9 cellular contexts compared by ENCODE assay signal in the genomic region with DNA sequence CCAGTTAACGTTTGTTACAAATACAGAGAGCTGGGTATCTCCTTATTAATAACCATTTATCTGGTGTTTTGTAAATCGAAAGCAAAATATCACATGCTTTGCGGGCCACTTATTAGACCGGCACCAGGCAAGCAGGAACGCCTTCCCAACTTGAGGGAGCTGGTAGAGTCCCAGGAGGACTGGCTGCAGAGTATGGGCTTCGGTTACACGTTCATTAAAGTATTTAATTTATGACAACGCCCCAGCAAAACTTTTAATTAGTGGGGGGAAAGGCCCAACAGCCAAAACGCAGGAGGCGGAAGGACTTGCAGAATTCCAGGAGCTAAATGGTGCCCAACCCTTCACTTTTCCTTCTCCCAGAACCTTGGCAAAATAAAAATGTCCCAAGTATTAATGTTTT. TPM values are rescaled to one million over a fixed set of nuclear protein-coding genes. Genes with fewer than 3 reads are reported as not detected.
DNase-seq lines count a peak whose midpoint lies in the region; ATAC-seq, FAIRE-seq and TF ChIP-seq lines count a peak whose summit lies in the region.
"Had no signal": no experiment of that assay in that cellular context is flagged by ENCODE, and none has a peak within 500 bp of the region (broad histone marks: within the 10 kb centered on the region; RNA-seq: fewer than 3 reads in every experiment).

No MANE protein-coding gene starts in this region.

- CTCF ChIA-PET in Caco-2 (lab: Charles Lee): no interaction called here

- intact Hi-C loops in Caco-2 (cut with micrococcal nuclease; ENCODE audit: unreplicated experiment): loop anchor here (10.0 kb wide), 1 partner anchor 162 kb away; no protein-coding TSS in a partner anchor
- intact Hi-C loops in pancreas (cut with DNase I): no loop called here

- H3K36me3 ChIP-seq in Caco-2 (ENCODE audit: control insufficient read depth, insufficient read depth, low read length) (no peaks in the 10 kb centered on the region), NT2/D1 (ENCODE audit: insufficient read depth, insufficient read length, low read length) (peaks cover 82% of the 10 kb centered on the region), pancreas (no peaks in the 10 kb centered on the region)

- no peak for DNase-seq in Caco-2
- no peak for DNase-seq in NT2/D1 (ENCODE audit: low read depth, low spot score)
- DNase-seq in epithelial cell of proximal tubule (ENCODE audit: low read depth): no peak
- DNase-seq in pancreas: no peak
- DNase-seq in NCI-H345 treated with DMSO at 0.1 percent for 48 hours (lab: John Stamatoyannopoulos, UW; ENCODE audit: unreplicated experiment): no peak
- no peak for DNase-seq in GOT3 (lab: John Stamatoyannopoulos, UW)
- DNase-seq: NCI-H446 treated with DMSO at 0.1 percent for 48 hours had no signal

- 17 to 52% methylated on average over 10 of the region's 10 CpGs for WGBS in pancreas, 2 donors

- H3K27me3 Mint-ChIP-seq in Caco-2 (ENCODE audit: insufficient read depth, unreplicated experiment): no peaks in the 10 kb centered on the region

- no peak for FAIRE-seq in pancreas (lab: Jason Lieb, UNC)

- H3K4me1 ChIP-seq in Caco-2: peaks cover 42% of the 10 kb centered on the region
- peaks cover 12% of the 10 kb centered on the region for H3K4me1 ChIP-seq in NT2/D1 (ENCODE audit: insufficient read depth, insufficient read length)
- peaks cover 24 to 53% (median 44%) of the 10 kb centered on the region in 3 donors for H3K4me1 ChIP-seq in pancreas

- H3K4me3 Mint-ChIP-seq in Caco-2 (ENCODE audit: unreplicated experiment): peak overlapping the region; percentile 82

- no peak overlapping the region for H3K27ac Mint-ChIP-seq in Caco-2 (ENCODE audit: unreplicated experiment)

- POLR2A ChIA-PET in Caco-2 (lab: Charles Lee): interaction anchor here (1.1 kb wide), 1 partner anchor 17 kb away, joined by 3 read pairs; no protein-coding TSS in a partner anchor

- TF ChIP-seq CTCF in Caco-2 (IDR thresholded peaks at IDR 0.05; ENCODE audit: insufficient read depth in 1 of 2, low read depth in 1 of 2, low read length in 1 of 2, severe bottlenecking in 1 of 2, unreplicated experiment in 1 of 2) (no peak), epithelial cell of proximal tubule (conservative IDR thresholded peaks at IDR 0.05; ENCODE audit: low read depth, low read length) (no peak), pancreas (IDR thresholded peaks at IDR 0.05) (no peak)

- no TSS peak for BruUV-seq in Caco-2 (replicated peaks; lab: Mats Ljungman, UMichigan)

- no peaks in the 10 kb centered on the region for H3K9me3 Mint-ChIP-seq in Caco-2 (ENCODE audit: unreplicated experiment)

- H3K4me3 ChIP-seq in Caco-2 (ENCODE audit: low read depth, low read length): no peak overlapping the region
- H3K4me3 ChIP-seq in NT2/D1 (ENCODE audit: insufficient read length, low read depth): peak overlapping the region; percentile 94
- peak overlapping the region; percentile 74 for H3K4me3 ChIP-seq in epithelial cell of proximal tubule (ENCODE audit: low read depth, low read length)
- H3K4me3 ChIP-seq in pancreas: peak overlapping the region in 3 of 4 donors; percentile 18 to 95 (median 90)

- peaks cover 18% of the 10 kb centered on the region for H3K4me1 Mint-ChIP-seq in Caco-2 (ENCODE audit: low read depth, unreplicated experiment)

- ATAC-seq in pancreas: no peak
- no peak for ATAC-seq in GM21528 (IDR thresholded peaks at IDR 0.05; ENCODE audit: low FRiP score, unreplicated experiment)
- no peak for ATAC-seq in GM21786 (IDR thresholded peaks at IDR 0.05; ENCODE audit: unreplicated experiment)

- no peaks in the 10 kb centered on the region for H3K27me3 ChIP-seq in Caco-2 (replicated peaks; ENCODE audit: control insufficient read depth, insufficient read depth, low read length)
- H3K27me3 ChIP-seq in NT2/D1 (ENCODE audit: insufficient read depth, insufficient read length): no peaks in the 10 kb centered on the region
- H3K27me3 ChIP-seq in pancreas: no peaks in the 10 kb centered on the region

- peak overlapping the region; percentile 85 for H3K9ac ChIP-seq in NT2/D1 (ENCODE audit: insufficient read length, low read depth)

- peak overlapping the region; percentile 26 to 100 (median 75) for H3K27ac ChIP-seq in pancreas

- peaks cover 23% of the 10 kb centered on the region for H3K36me3 Mint-ChIP-seq in Caco-2 (ENCODE audit: insufficient read depth, unreplicated experiment)

- H3K9me3 ChIP-seq in Caco-2: no peaks in the 10 kb centered on the region
- H3K9me3 ChIP-seq in NT2/D1 (ENCODE audit: insufficient read depth, low read length): no peaks in the 10 kb centered on the region
- no peaks in the 10 kb centered on the region for H3K9me3 ChIP-seq in pancreas

RNA-seq across cellular contexts. Expression of a gene that starts 3.7 kb away (rescaled TPM):
- total RNA-seq in Caco-2 (2022) (9.3 and 9.5 TPM in 2 replicates), epithelial cell of proximal tubule (17.4 and 30.4 TPM in 2 replicates), pancreas (10 to 100 TPM in 2 of 6 donors, 1 to 10 TPM in 4; 5.3 to 22.4 (median 6.8) TPM)
- polyA plus RNA-seq in pancreas: 1 to 10 TPM; 4.2 to 8.2 TPM
